ENCODE assay signal across 19 cellular contexts in genomic region chr7:92260248-92260781, GRCh38. TPM values are rescaled to one million over a fixed set of nuclear protein-coding genes. Genes with fewer than 3 reads are reported as not detected.
DNase-seq lines count a peak whose midpoint lies in the region; FAIRE-seq and TF ChIP-seq lines count a peak whose summit lies in the region.
"Had no signal": no experiment of that assay in that cellular context is flagged by ENCODE, and none has a peak within 500 bp of the region (broad histone marks: within the 10 kb centered on the region; RNA-seq: fewer than 3 reads in every experiment).

No MANE protein-coding gene starts in this region.

- H3K27ac ChIP-seq in A673 (ENCODE audit: low read depth, low read length, poor library complexity, severe bottlenecking) (no peak overlapping the region), SJSA1 (no peak overlapping the region), sigmoid colon (no peak overlapping the region)
- H3K27ac ChIP-seq: esophagus squamous epithelium, HL-60, parathyroid adenoma, uterus had no signal

- TF ChIP-seq POLR2A in H54 (IDR thresholded peaks at IDR 0.05; ENCODE audit: low read depth, low read length) (no peak), sigmoid colon (IDR thresholded peaks at IDR 0.05) (no peak)

- TF ChIP-seq CTCF in A673 (conservative IDR thresholded peaks at IDR 0.05; ENCODE audit: low read depth, low read length), result no peak
- no peak for TF ChIP-seq CTCF in sigmoid colon (IDR thresholded peaks at IDR 0.05)

- intact Hi-C loops in A673 (cut with micrococcal nuclease; ENCODE audit: unreplicated experiment), result no loop called here
- intact Hi-C loops in sigmoid colon (cut with DNase I), result no loop called here

- DNase-seq in A673 (ENCODE audit: low spot score) (peak; percentile 22), H54 (ENCODE audit: insufficient read length, low spot score) (no peak), SJSA1 (ENCODE audit: low read depth in 1 of 2, low spot score in 2 of 2) (peak; percentile 50 to 54), kidney tubule cell (ENCODE audit: low spot score) (peak; percentile 65), NCI-H146 treated with DMSO at 0.1 percent for 48 hours (lab: John Stamatoyannopoulos, UW; ENCODE audit: unreplicated experiment) (no peak), NCI-H1930 (lab: John Stamatoyannopoulos, UW) (no peak), HK-2 (ENCODE audit: unreplicated experiment) (no peak), sigmoid colon (no peak)
- DNase-seq: activated CD4-positive, CD25-positive, alpha-beta regulatory T cell treated with anti-CD3 and anti-CD28 coated beads, Interleukin-2, amount 50 U/mL, for 72 hours; activated naive CD4-positive, alpha-beta T cell; esophagus squamous epithelium; NCI-H2029; NCI-H526; small intestine; stimulated activated naive B cell treated with anti-CD40 and anti-IgM and Interleukin-4, amounts not matched to agents 10 μg/mL and 1 μg/mL and 100 μg/mL, for 72 hours; T-helper 2 cell; uterus had no signal

- TF ChIP-seq EP300 in sigmoid colon (IDR thresholded peaks at IDR 0.05), result no peak

- WGBS in sigmoid colon, 2 donors, result 79 to 88% methylated on average over 7 of the region's 7 CpGs

- FAIRE-seq in H54 (lab: Jason Lieb, UNC), result peak; percentile 97
- FAIRE-seq: small intestine had no signal

- H3K36me3 ChIP-seq in A673 (ENCODE audit: insufficient read depth, low read length, poor library complexity, severe bottlenecking), result no peaks in the 10 kb centered on the region
- 0 out of 2 replicates have a peak, but pooled peaks cover 3% of the 10 kb centered on the region for H3K36me3 ChIP-seq in SJSA1
- no peaks in the 10 kb centered on the region for H3K36me3 ChIP-seq in sigmoid colon
- H3K36me3 ChIP-seq: uterus had no signal

- no peak overlapping the region for H3K4me3 ChIP-seq in A673 (ENCODE audit: low read depth, low read length, poor library complexity, severe bottlenecking)
- H3K4me3 ChIP-seq in SJSA1, result no peak overlapping the region
- H3K4me3 ChIP-seq in sigmoid colon, result no peak overlapping the region
- H3K4me3 ChIP-seq: esophagus squamous epithelium, uterus had no signal

- POLR2A ChIA-PET in A673 (lab: Charles Lee; ENCODE audit: low non-redundant PET), result no interaction called here

- BruUV-seq in A673 (replicated peaks; lab: Mats Ljungman, UMichigan), result no TSS peak

- peaks cover 6% of the 10 kb centered on the region for H3K9me3 ChIP-seq in A673 (ENCODE audit: low read depth, low read length, poor library complexity, severe bottlenecking)
- no peaks in the 10 kb centered on the region for H3K9me3 ChIP-seq in SJSA1 (replicated peaks)
- H3K9me3 ChIP-seq in sigmoid colon, result no peaks in the 10 kb centered on the region
- H3K9me3 ChIP-seq: esophagus squamous epithelium, uterus had no signal

- CTCF ChIA-PET in A673 (lab: Charles Lee), result no interaction called here

- no peaks in the 10 kb centered on the region for H3K4me1 ChIP-seq in A673 (ENCODE audit: insufficient read depth, low read length, poor library complexity, severe bottlenecking)
- H3K4me1 ChIP-seq in SJSA1 (replicated peaks), result peaks cover 22% of the 10 kb centered on the region
- no peaks in the 10 kb centered on the region for H3K4me1 ChIP-seq in sigmoid colon
- H3K4me1 ChIP-seq: esophagus squamous epithelium, parathyroid adenoma, uterus had no signal

- H3K27me3 ChIP-seq in A673 (replicated peaks; ENCODE audit: insufficient read depth, low read depth, low read length, poor library complexity), result no peaks in the 10 kb centered on the region
- no peaks in the 10 kb centered on the region for H3K27me3 ChIP-seq in SJSA1 (replicated peaks)
- H3K27me3 ChIP-seq in sigmoid colon, result no peaks in the 10 kb centered on the region
- H3K27me3 ChIP-seq: esophagus squamous epithelium, uterus had no signal

RNA-seq across cellular contexts. Expression of gene ANKIB1, which starts 14.5 kb away (rescaled TPM):
- total RNA-seq in A673 (2021), result 41.2 and 42.1 TPM in 2 replicates
- 34.7 and 45.6 TPM in 2 replicates for total RNA-seq in SJSA1 (2014; rRNA removed; shearing (Covaris generic))
- total RNA-seq in sigmoid colon, result 10 to 100 TPM; 24.6 to 37.5 (median 33.3) TPM
- 10 to 100 TPM; 12.6 to 15.0 (median 12.6) TPM for polyA plus RNA-seq in sigmoid colon

RNA-seq across cellular contexts. Expression of gene KRIT1, which starts 14.6 kb away (rescaled TPM):
- total RNA-seq in A673 (2021), result 41.3 and 45.7 TPM in 2 replicates
- total RNA-seq in SJSA1 (2014; rRNA removed; shearing (Covaris generic)), result 35.0 and 42.0 TPM in 2 replicates
- total RNA-seq in sigmoid colon, result 10 to 100 TPM; 69.1 to 97.2 (median 75.8) TPM
- 10 to 100 TPM; 13.9 to 18.8 (median 16.8) TPM for polyA plus RNA-seq in sigmoid colon

Comparison
In these comparisons a context has a peak if more than half of its experiments do, and no peak if none do; other contexts are left out.
1. DNase-seq: peak in A673 (single experiment), SJSA1 (2 of 2) and kidney tubule cell (single experiment); none in H54 (single experiment), NCI-H146 treated with DMSO at 0.1 percent for 48 hours (single experiment), NCI-H1930 (0 of 2), HK-2 (single experiment) and sigmoid colon (single experiment).